Comparison of ENCODE assay signal across 22 cellular contexts in genomic region chr3:196706313-196706712, GRCh38. TPM values are rescaled to one million over a fixed set of nuclear protein-coding genes. Genes with fewer than 3 reads are reported as not detected.
A peak's percentile ranks its signal among the peaks of the same experiment; 100 is the strongest.
DNase-seq lines count a peak whose midpoint lies in the region; ATAC-seq, FAIRE-seq and TF ChIP-seq lines count a peak whose summit lies in the region.
"Had no signal": no experiment of that assay in that cellular context is flagged by ENCODE, and none has a peak within 500 bp of the region (broad histone marks: within the 10 kb centered on the region; RNA-seq: fewer than 3 reads in every experiment).

No MANE protein-coding gene starts in this region.

- no peak overlapping the region for H2AFZ ChIP-seq in K562 (ENCODE audit: low read depth, low read length)
- H2AFZ ChIP-seq in keratinocyte (ENCODE audit: control insufficient read depth, low read length) = no peak overlapping the region
- H2AFZ ChIP-seq: GM23248 had no signal

- H3K27ac ChIP-seq in K562 (ENCODE audit: extremely low read depth, low read depth, low read length) (no peak overlapping the region), keratinocyte (ENCODE audit: control insufficient read depth, insufficient read depth, low read length) (no peak overlapping the region)
- H3K27ac ChIP-seq: GM23248 had no signal

- H3K36me3 ChIP-seq in K562 (ENCODE audit: control insufficient read depth, insufficient read depth, low read length) (no peaks in the 10 kb centered on the region), keratinocyte (ENCODE audit: control insufficient read depth in 2 of 2, extremely low read depth in 1 of 2, insufficient read depth in 2 of 2, low read length in 2 of 2) (no peaks in the 10 kb centered on the region)

- DNase-seq in CD14-positive monocyte (ENCODE audit: low spot score) (no peak), H54 (ENCODE audit: insufficient read length, low spot score) (no peak), K562 (ENCODE audit: extremely low read depth in 1 of 4, low spot score in 3 of 4) (no peak), keratinocyte (ENCODE audit: low read depth, low spot score) (no peak), middle frontal gyrus (ENCODE audit: extremely low spot score, low spot score) (no peak), CD1c-positive myeloid dendritic cell (ENCODE audit: extremely low spot score) (no peak)
- no peak for DNase-seq in NK-92 treated with Interleukin-12 subunit alpha and Interleukin-12 subunit beta, amount 100 ng/mL, for 24 hours (lab: John Stamatoyannopoulos, UW)
- no peak for DNase-seq in central memory CD4-positive, alpha-beta T cell
- DNase-seq: C1 segment of cervical spinal cord; CD4-positive, alpha-beta T cell; CD8-positive, alpha-beta memory T cell; DMS 273 treated with DMSO at 0.1 percent for 48 hours; DMS79; EL; GDM1; GM23248; H9 had no signal

- H3K4me3 ChIP-seq in K562 (no peak overlapping the region), keratinocyte (ENCODE audit: control insufficient read depth in 2 of 3, extremely low read depth in 1 of 3, insufficient read depth in 2 of 3, low read depth in 1 of 3, low read length in 3 of 3) (no peak overlapping the region)
- H3K4me3 ChIP-seq: GM12878, GM23248 had no signal

- CTCF ChIA-PET in K562 (lab: Yijun Ruan, JAX; ENCODE audit: low intra/inter-chr PET ratio) = no interaction called here

- in situ Hi-C loops in K562 (cut with MboI) = no loop called here

- H3K9me3 Mint-ChIP-seq in CD14-positive monocyte = no peaks in the 10 kb centered on the region
- H3K9me3 Mint-ChIP-seq: CD4-positive, alpha-beta T cell; CD8-positive, alpha-beta memory T cell; H9 had no signal

- FAIRE-seq in H54 (lab: Jason Lieb, UNC) (peak; percentile 75), K562 (lab: Jason Lieb, UNC) (no peak), keratinocyte (lab: Jason Lieb, UNC) (peak; percentile 39)
- FAIRE-seq: D721Med, GM12878, GM19239, H1 had no signal

- dilution Hi-C loops in keratinocyte (cut with MboI; ENCODE audit: extremely low pct_ligation_motif_present, low sequenced_read_pairs) = no loop called here

- no peak for ATAC-seq in K562
- ATAC-seq: GM12878, HCT116 had no signal

- peaks cover 18% of the 10 kb centered on the region for H3K4me1 Mint-ChIP-seq in CD14-positive monocyte
- H3K4me1 Mint-ChIP-seq: H9 had no signal

- H4K20me1 ChIP-seq in K562 (replicated peaks; ENCODE audit: control insufficient read depth, insufficient read depth, low read length) (no peaks in the 10 kb centered on the region), keratinocyte (ENCODE audit: control insufficient read depth, extremely low read depth, insufficient read depth, low read length) (no peaks in the 10 kb centered on the region)

- peaks cover 37 to 46% of the 10 kb centered on the region in 2 donors for H3K36me3 Mint-ChIP-seq in CD14-positive monocyte

- TF ChIP-seq POLR2A in H54 (IDR thresholded peaks at IDR 0.05; ENCODE audit: low read depth, low read length) (no peak), K562 (conservative IDR thresholded peaks at IDR 0.05) (no peak)

- peaks cover 0 to 2% (median 1%) of the 10 kb centered on the region in 3 donors for H3K27me3 Mint-ChIP-seq in CD14-positive monocyte (ENCODE audit: low read depth in 3 of 3)
- H3K27me3 Mint-ChIP-seq: CD4-positive, alpha-beta T cell had no signal

- H3K9ac ChIP-seq in K562 (ENCODE audit: insufficient read depth in 1 of 2, low read depth in 2 of 2, low read length in 2 of 2) = no peak overlapping the region
- no peak overlapping the region for H3K9ac ChIP-seq in keratinocyte (ENCODE audit: control insufficient read depth, extremely low read depth, insufficient read depth, low read length)
- H3K9ac ChIP-seq: GM23248 had no signal

- no TSS peak for BruUV-seq in K562 (replicated peaks; lab: Mats Ljungman, UMichigan)

- no peak for TF ChIP-seq CTCF in CD14-positive monocyte (IDR thresholded peaks at IDR 0.05)
- TF ChIP-seq CTCF in K562 (IDR thresholded peaks at IDR 0.05 in 2 of 3, conservative IDR thresholded peaks at IDR 0.05 in 1 of 3; ENCODE audit: insufficient read depth in 2 of 3, low read depth in 1 of 3, low read length in 3 of 3) = no peak
- no peak for TF ChIP-seq CTCF in keratinocyte (optimal IDR thresholded peaks at IDR 0.05 in 1 of 3, IDR thresholded peaks at IDR 0.05 in 1 of 3, conservative IDR thresholded peaks at IDR 0.05 in 1 of 3; ENCODE audit: extremely low read depth in 1 of 3, insufficient read depth in 2 of 3, low read length in 3 of 3)

- H3K27ac Mint-ChIP-seq in CD14-positive monocyte = peak overlapping the region in 6 of 7 donors; percentile 27 to 78 (median 49)
- H3K27ac Mint-ChIP-seq: CD4-positive, alpha-beta T cell; H9 had no signal

- no peak overlapping the region for H3K4me3 Mint-ChIP-seq in CD14-positive monocyte
- H3K4me3 Mint-ChIP-seq: CD4-positive, alpha-beta T cell; CD8-positive, alpha-beta memory T cell; H9 had no signal

- H3K9me1 ChIP-seq in K562 (ENCODE audit: control insufficient read depth, insufficient read depth, low read length) (no peaks in the 10 kb centered on the region), keratinocyte (ENCODE audit: control insufficient read depth, extremely low read depth, insufficient read depth, low read length) (no peaks in the 10 kb centered on the region)

- no peak overlapping the region for H3K4me2 ChIP-seq in K562 (ENCODE audit: insufficient read depth, low read length)
- H3K4me2 ChIP-seq in keratinocyte (ENCODE audit: control insufficient read depth, extremely low read depth, insufficient read depth, low read depth, low read length) = no peak overlapping the region

- H3K79me2 ChIP-seq in K562 (ENCODE audit: control insufficient read depth, insufficient read depth, low read length) (no peaks in the 10 kb centered on the region), keratinocyte (ENCODE audit: control insufficient read depth, insufficient read depth, low read length) (no peaks in the 10 kb centered on the region)

- H3K27me3 ChIP-seq in K562 (ENCODE audit: control insufficient read depth in 2 of 2, insufficient read depth in 2 of 2, low read length in 2 of 2) (no peaks in the 10 kb centered on the region), keratinocyte (ENCODE audit: control insufficient read depth, extremely low read depth, insufficient read depth, low read length) (no peaks in the 10 kb centered on the region)

- WGBS in K562 (ENCODE audit: insufficient coverage, low coverage, missing lambda C conversion rate) = 32% methylated on average over 5 of the region's 5 CpGs

- POLR2A ChIA-PET in K562 (lab: Yijun Ruan, JAX) = interaction anchor here (1.0 to 1.1 kb wide), 2 partner anchors 15 to 161 kb away, joined by 3 to 4 read pairs; partner anchors contain the start of gene SENP5

- no peak for TF ChIP-seq EP300 in K562 (IDR thresholded peaks at IDR 0.05; ENCODE audit: low read length)

- intact Hi-C loops in CD14-positive monocyte (cut with micrococcal nuclease) (loop anchor here in 1 of 2 donors (5.0 kb wide), 1 partner anchor 36 kb away; no protein-coding TSS in a partner anchor), K562 (cut with micrococcal nuclease) (no loop called here)

- peaks cover 2 to 6% of the 10 kb centered on the region in 2 experiments; a peak in 3 of 5 replicates for H3K4me1 ChIP-seq in K562 (replicated peaks in 1 of 2; ENCODE audit: control insufficient read depth in 2 of 2, insufficient read depth in 2 of 2, low read length in 2 of 2)
- peaks cover 20% of the 10 kb centered on the region for H3K4me1 ChIP-seq in keratinocyte (ENCODE audit: control insufficient read depth, extremely low read depth, insufficient read depth, low read length)

- H3K9me3 ChIP-seq in K562 (replicated peaks; ENCODE audit: control insufficient read depth, insufficient read depth, low read depth, low read length) (no peaks in the 10 kb centered on the region), keratinocyte (ENCODE audit: control insufficient read depth, low read depth, low read length) (no peaks in the 10 kb centered on the region)

- no peak for TF ChIP-seq RAD21 in K562 (CRISPR knock-in tag; conservative IDR thresholded peaks at IDR 0.05 in 1 of 2, IDR thresholded peaks at IDR 0.05 in 1 of 2)

RNA-seq across cellular contexts. Expression of gene CEP19, which starts 5.7 kb away (rescaled TPM):
- polyA plus RNA-seq in CD14-positive monocyte = 1 to 10 TPM; 2.7 to 3.2 TPM
- total RNA-seq in K562 (2011; cell fraction: chromatin; rRNA removed; ENCODE audit: low replicate concordance) = 0.25 and 0.97 TPM in 2 replicates
- 0.50 and 0.53 TPM in 2 replicates for total RNA-seq in K562 (2011; cell fraction: nucleolus; rRNA removed)
- 0.51 and 1.8 TPM in 2 replicates for total RNA-seq in K562 (2011; cell fraction: nucleoplasm; rRNA removed)
- 2.5 and 3.1 TPM in 2 replicates for total RNA-seq in K562 (2014; rRNA removed)
- total RNA-seq in K562 (2014; rRNA removed; fragmentation: Illumina TruSeq; extraction: Trizol) = 4.1 and 4.3 TPM in 2 replicates
- total RNA-seq in K562 (2015; rRNA removed; fragmentation: Illumina TruSeq; extraction: Trizol) = 4.5 TPM in 2 replicates
- total RNA-seq in K562 (2021) = 2.3 and 2.5 TPM in 2 replicates
- polyA plus RNA-seq in K562 (2011; rRNA removed) = 2.7 and 4.2 TPM in 2 replicates
- 1.1 and 1.5 TPM in 2 replicates for polyA plus RNA-seq in K562 (2011; cell fraction: cytosol; rRNA removed)
- polyA plus RNA-seq in K562 (2011; cell fraction: nucleus; rRNA removed) = 0.35 and 0.36 TPM in 2 replicates
- polyA plus RNA-seq in K562 (2012) = 3.2 and 3.6 TPM in 2 replicates
- polyA plus RNA-seq in K562 (2014; fragmentation: Illumina TruSeq; extraction: Trizol) = 3.7 and 3.8 TPM in 2 replicates
- 1 to 10 TPM; 3.4 to 4.2 TPM for polyA plus RNA-seq in K562 (2014; fragmentation: Nextera tagmentation; extraction: Ambion mirVana)
- 3.1 and 3.5 TPM in 2 replicates for polyA plus RNA-seq in K562 (2014; rRNA removed)
- 1.9 and 2.1 TPM in 2 replicates for polyA minus RNA-seq in K562 (2011; rRNA and poly(A)+ RNA removed)
- polyA minus RNA-seq in K562 (2011; cell fraction: cytosol; rRNA and poly(A)+ RNA removed) = 1.6 TPM in 1 of 2 replicates, not detected in the other
- 0.40 and 0.44 TPM in 2 replicates for polyA minus RNA-seq in K562 (2011; cell fraction: nucleus; rRNA and poly(A)+ RNA removed)
- 1.4 to 3.1 TPM (median 2.3 TPM) in 3 replicates for polyA plus RNA-seq in keratinocyte
- 1.2 TPM for polyA plus RNA-seq in keratinocyte (2011; ENCODE audit: low read depth)
- 2.0 and 2.2 TPM in 2 replicates for polyA plus RNA-seq in keratinocyte (2011; cell fraction: cytosol; rRNA removed)
- polyA plus RNA-seq in keratinocyte (2011; cell fraction: nucleus; rRNA removed) = 0.88 and 1.3 TPM in 2 replicates
- polyA plus RNA-seq in keratinocyte (2012; ENCODE audit: low replicate concordance) = 0.96 and 1.6 TPM in 2 replicates
- polyA minus RNA-seq in keratinocyte = 0.77 to 1.0 TPM in 2 of 3 replicates, not detected in the other
- polyA minus RNA-seq in keratinocyte (2011; cell fraction: cytosol; rRNA and poly(A)+ RNA removed) = 1.5 TPM
- polyA minus RNA-seq in keratinocyte (2011; cell fraction: nucleus; rRNA and poly(A)+ RNA removed) = 0.21 and 0.62 TPM in 2 replicates

RNA-seq across cellular contexts. Expression of gene PIGX, which starts 5.9 kb away (rescaled TPM):
- polyA plus RNA-seq in CD14-positive monocyte (10 to 100 TPM; 29.8 to 44.9 TPM), K562 (2011; rRNA removed) (25.4 and 36.3 TPM in 2 replicates), K562 (2014; fragmentation: Illumina TruSeq; extraction: Trizol) (25.9 and 28.4 TPM in 2 replicates), K562 (2014; fragmentation: Nextera tagmentation; extraction: Ambion mirVana) (1 to 10 TPM; 3.7 to 5.1 TPM), K562 (2014; rRNA removed) (25.9 and 30.8 TPM in 2 replicates), keratinocyte (17.2 to 25.0 TPM (median 19.0 TPM) in 3 replicates)
- total RNA-seq in K562 (2011; cell fraction: chromatin; rRNA removed; ENCODE audit: low replicate concordance) = 18.2 and 25.3 TPM in 2 replicates
- total RNA-seq in K562 (2011; cell fraction: nucleolus; rRNA removed) = 11.8 and 13.8 TPM in 2 replicates
- total RNA-seq in K562 (2011; cell fraction: nucleoplasm; rRNA removed) = 18.2 and 21.2 TPM in 2 replicates
- total RNA-seq in K562 (2014; rRNA removed) (23.8 and 25.8 TPM in 2 replicates), K562 (2014; rRNA removed; fragmentation: Illumina TruSeq; extraction: Trizol) (27.0 and 34.2 TPM in 2 replicates), K562 (2015; rRNA removed; fragmentation: Illumina TruSeq; extraction: Trizol) (23.8 and 25.2 TPM in 2 replicates), K562 (2021) (22.5 and 26.9 TPM in 2 replicates)
- 9.4 and 18.2 TPM in 2 replicates for polyA plus RNA-seq in K562 (2011; cell fraction: cytosol; rRNA removed)
- polyA plus RNA-seq in K562 (2011; cell fraction: nucleus; rRNA removed) = 6.7 and 9.6 TPM in 2 replicates
- 17.7 and 22.1 TPM in 2 replicates for polyA plus RNA-seq in K562 (2012)
- 21.7 and 23.7 TPM in 2 replicates for polyA minus RNA-seq in K562 (2011; rRNA and poly(A)+ RNA removed)
- 14.7 and 17.2 TPM in 2 replicates for polyA minus RNA-seq in K562 (2011; cell fraction: cytosol; rRNA and poly(A)+ RNA removed)
- 3.1 and 6.8 TPM in 2 replicates for polyA minus RNA-seq in K562 (2011; cell fraction: nucleus; rRNA and poly(A)+ RNA removed)
- 11.6 TPM for polyA plus RNA-seq in keratinocyte (2011; ENCODE audit: low read depth)
- polyA plus RNA-seq in keratinocyte (2011; cell fraction: cytosol; rRNA removed) = 16.5 and 26.0 TPM in 2 replicates
- 13.3 and 14.2 TPM in 2 replicates for polyA plus RNA-seq in keratinocyte (2011; cell fraction: nucleus; rRNA removed)
- polyA plus RNA-seq in keratinocyte (2012; ENCODE audit: low replicate concordance) = 15.5 and 16.7 TPM in 2 replicates
- 7.9 to 21.6 TPM (median 11.1 TPM) in 3 replicates for polyA minus RNA-seq in keratinocyte
- 16.3 TPM for polyA minus RNA-seq in keratinocyte (2011; cell fraction: cytosol; rRNA and poly(A)+ RNA removed)
- polyA minus RNA-seq in keratinocyte (2011; cell fraction: nucleus; rRNA and poly(A)+ RNA removed) = 6.2 and 11.6 TPM in 2 replicates

RNA-seq across cellular contexts. Expression of gene PAK2, which starts 33.3 kb away (rescaled TPM):
- polyA plus RNA-seq in CD14-positive monocyte (10 to 100 TPM; 32.4 to 44.2 TPM), K562 (2011; rRNA removed) (56.4 and 61.8 TPM in 2 replicates), K562 (2014; fragmentation: Illumina TruSeq; extraction: Trizol) (58.7 and 68.4 TPM in 2 replicates), K562 (2014; fragmentation: Nextera tagmentation; extraction: Ambion mirVana) (10 to 100 TPM; 13.2 to 18.6 TPM), K562 (2014; rRNA removed) (26.6 and 26.7 TPM in 2 replicates), keratinocyte (37.2 to 59.4 TPM (median 52.3 TPM) in 3 replicates)
- 19.6 and 55.8 TPM in 2 replicates for total RNA-seq in K562 (2011; cell fraction: chromatin; rRNA removed; ENCODE audit: low replicate concordance)
- 12.2 and 16.4 TPM in 2 replicates for total RNA-seq in K562 (2011; cell fraction: nucleolus; rRNA removed)
- total RNA-seq in K562 (2011; cell fraction: nucleoplasm; rRNA removed) = 19.9 and 25.7 TPM in 2 replicates
- total RNA-seq in K562 (2014; rRNA removed) (19.8 and 24.6 TPM in 2 replicates), K562 (2014; rRNA removed; fragmentation: Illumina TruSeq; extraction: Trizol) (35.9 and 39.9 TPM in 2 replicates), K562 (2015; rRNA removed; fragmentation: Illumina TruSeq; extraction: Trizol) (35.7 and 35.8 TPM in 2 replicates), K562 (2021) (72.4 and 72.7 TPM in 2 replicates)
- polyA plus RNA-seq in K562 (2011; cell fraction: cytosol; rRNA removed) = 23.9 and 40.1 TPM in 2 replicates
- polyA plus RNA-seq in K562 (2011; cell fraction: nucleus; rRNA removed) = 11.1 and 11.9 TPM in 2 replicates
- polyA plus RNA-seq in K562 (2012) = 35.3 and 75.5 TPM in 2 replicates
- 183 and 200 TPM in 2 replicates for polyA minus RNA-seq in K562 (2011; rRNA and poly(A)+ RNA removed)
- 88.9 and 95.5 TPM in 2 replicates for polyA minus RNA-seq in K562 (2011; cell fraction: cytosol; rRNA and poly(A)+ RNA removed)
- 3.8 and 14.6 TPM in 2 replicates for polyA minus RNA-seq in K562 (2011; cell fraction: nucleus; rRNA and poly(A)+ RNA removed)
- polyA plus RNA-seq in keratinocyte (2011; ENCODE audit: low read depth) = 38.4 TPM
- 51.8 and 77.0 TPM in 2 replicates for polyA plus RNA-seq in keratinocyte (2011; cell fraction: cytosol; rRNA removed)
- polyA plus RNA-seq in keratinocyte (2011; cell fraction: nucleus; rRNA removed) = 51.8 and 58.4 TPM in 2 replicates
- 43.4 and 75.9 TPM in 2 replicates for polyA plus RNA-seq in keratinocyte (2012; ENCODE audit: low replicate concordance)
- 72.5 to 135 TPM (median 133 TPM) in 3 replicates for polyA minus RNA-seq in keratinocyte
- polyA minus RNA-seq in keratinocyte (2011; cell fraction: cytosol; rRNA and poly(A)+ RNA removed) = 96.3 TPM
- 51.2 and 113 TPM in 2 replicates for polyA minus RNA-seq in keratinocyte (2011; cell fraction: nucleus; rRNA and poly(A)+ RNA removed)
